In the genomic region with DNA sequence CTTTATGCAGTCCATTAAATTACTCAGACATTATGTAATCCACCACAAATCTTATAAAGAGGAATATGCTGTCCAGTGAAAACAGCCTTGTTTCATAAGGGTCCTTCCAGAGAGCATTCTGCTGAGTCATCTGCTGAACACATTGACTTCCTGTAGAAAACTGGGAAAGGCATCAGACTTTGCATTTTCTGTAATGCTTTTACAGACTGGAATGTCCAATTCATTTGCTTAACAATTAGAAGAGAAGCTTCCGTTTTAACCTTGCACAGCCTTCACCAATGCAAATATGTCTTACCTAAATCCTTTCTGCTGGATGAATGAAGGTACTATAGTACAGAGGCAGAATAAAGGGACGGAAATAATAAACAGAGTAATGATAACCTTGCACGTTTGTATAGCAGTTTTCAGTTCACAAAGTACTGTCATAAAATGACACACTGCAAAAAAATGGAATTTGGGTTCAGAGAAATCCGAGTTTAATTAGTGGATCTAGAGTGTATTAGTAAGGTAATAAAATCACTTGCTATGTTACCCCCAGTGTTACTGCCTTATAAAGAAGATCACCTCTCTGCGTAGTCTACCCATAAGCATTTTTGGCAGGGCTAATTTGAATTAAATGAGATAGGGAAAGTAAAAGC, we compare ENCODE assay signal across 1 cellular context.
TF ChIP-seq lines count a peak whose summit lies in the region.

No MANE protein-coding gene starts in this region.

TF ChIP-seq in HepG2, 621 proteins besides CTCF, POLR2A, EP300 and RAD21 (continued from another document and continues in another):
- TF ChIP-seq, protein P1, sequence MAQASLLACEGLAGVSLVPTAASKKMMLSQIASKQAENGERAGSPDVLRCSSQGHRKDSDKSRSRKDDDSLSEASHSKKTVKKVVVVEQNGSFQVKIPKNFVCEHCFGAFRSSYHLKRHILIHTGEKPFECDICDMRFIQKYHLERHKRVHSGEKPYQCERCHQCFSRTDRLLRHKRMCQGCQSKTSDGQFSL (CRISPR knock-in tag; IDR thresholded peaks at IDR 0.05), result no peak
- TF ChIP-seq HES4 (CRISPR knock-in tag; IDR thresholded peaks at IDR 0.05; ENCODE audit: borderline replicate concordance) (no peak), TBL1XR1 (IDR thresholded peaks at IDR 0.05; ENCODE audit: borderline replicate concordance, low read length, partially characterized antibody) (no peak), KDM4B (CRISPR knock-in tag; IDR thresholded peaks at IDR 0.05) (peak; percentile 17; the same call in 1 of the 2 replicates), RFXANK (CRISPR knock-in tag; IDR thresholded peaks at IDR 0.05) (no peak), ZNF333 (CRISPR knock-in tag; IDR thresholded peaks at IDR 0.05; ENCODE audit: borderline replicate concordance) (no peak), HMG20B (CRISPR knock-in tag; conservative IDR thresholded peaks at IDR 0.05) (no peak), TCF7 (IDR thresholded peaks at IDR 0.05; ENCODE audit: low read depth) (peak; percentile 45; the same call in 1 of the 2 replicates), RARA (CRISPR knock-in tag; IDR thresholded peaks at IDR 0.05) (peak; percentile 45), HNF4G (IDR thresholded peaks at IDR 0.05; ENCODE audit: borderline replicate concordance, low read depth, low read length) (0 out of 2 replicates have a peak, but pooled peaks have one; percentile 23), HNF4G (CRISPR knock-in tag; IDR thresholded peaks at IDR 0.05; ENCODE audit: borderline replicate concordance, low read depth) (no peak; the same call in 1 of the 2 replicates), CBX5 (CRISPR knock-in tag; IDR thresholded peaks at IDR 0.05; ENCODE audit: borderline replicate concordance) (no peak), THAP7 (CRISPR knock-in tag; IDR thresholded peaks at IDR 0.05) (no peak), ZNF749 (CRISPR knock-in tag; IDR thresholded peaks at IDR 0.05; ENCODE audit: borderline replicate concordance) (no peak), ZFAT (CRISPR knock-in tag; conservative IDR thresholded peaks at IDR 0.05) (no peak), RCOR2 (CRISPR knock-in tag; IDR thresholded peaks at IDR 0.05) (0 out of 2 replicates have a peak, but pooled peaks have one; percentile 62), ONECUT2 (CRISPR knock-in tag; IDR thresholded peaks at IDR 0.05) (no peak), POGZ (CRISPR knock-in tag; IDR thresholded peaks at IDR 0.05) (peak; percentile 72), CEBPB (IDR thresholded peaks at IDR 0.05; ENCODE audit: borderline replicate concordance, low read depth, low read length) (peak; percentile 4; the same call in 1 of the 2 replicates), JUNB (CRISPR knock-in tag; IDR thresholded peaks at IDR 0.05; ENCODE audit: borderline replicate concordance) (no peak), ZNF569 (CRISPR knock-in tag; IDR thresholded peaks at IDR 0.05; ENCODE audit: borderline replicate concordance) (no peak), ZNF777 (CRISPR knock-in tag; IDR thresholded peaks at IDR 0.05) (no peak), ESRRA (CRISPR knock-in tag; IDR thresholded peaks at IDR 0.05; ENCODE audit: low read depth) (no peak), ZNF737 (CRISPR knock-in tag; IDR thresholded peaks at IDR 0.05; ENCODE audit: borderline replicate concordance) (no peak), TARDBP (CRISPR knock-in tag; IDR thresholded peaks at IDR 0.05) (peak; percentile 37; the same call in 1 of the 2 replicates), ADNP (CRISPR knock-in tag; IDR thresholded peaks at IDR 0.05) (no peak)
- TF ChIP-seq, protein P2, sequence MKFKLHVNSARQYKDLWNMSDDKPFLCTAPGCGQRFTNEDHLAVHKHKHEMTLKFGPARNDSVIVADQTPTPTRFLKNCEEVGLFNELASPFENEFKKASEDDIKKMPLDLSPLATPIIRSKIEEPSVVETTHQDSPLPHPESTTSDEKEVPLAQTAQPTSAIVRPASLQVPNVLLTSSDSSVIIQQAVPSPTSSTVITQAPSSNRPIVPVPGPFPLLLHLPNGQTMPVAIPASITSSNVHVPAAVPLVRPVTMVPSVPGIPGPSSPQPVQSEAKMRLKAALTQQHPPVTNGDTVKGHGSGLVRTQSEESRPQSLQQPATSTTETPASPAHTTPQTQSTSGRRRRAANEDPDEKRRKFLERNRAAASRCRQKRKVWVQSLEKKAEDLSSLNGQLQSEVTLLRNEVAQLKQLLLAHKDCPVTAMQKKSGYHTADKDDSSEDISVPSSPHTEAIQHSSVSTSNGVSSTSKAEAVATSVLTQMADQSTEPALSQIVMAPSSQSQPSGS (CRISPR knock-in tag; IDR thresholded peaks at IDR 0.05), result peak; percentile 49
- TF ChIP-seq, protein P3, sequence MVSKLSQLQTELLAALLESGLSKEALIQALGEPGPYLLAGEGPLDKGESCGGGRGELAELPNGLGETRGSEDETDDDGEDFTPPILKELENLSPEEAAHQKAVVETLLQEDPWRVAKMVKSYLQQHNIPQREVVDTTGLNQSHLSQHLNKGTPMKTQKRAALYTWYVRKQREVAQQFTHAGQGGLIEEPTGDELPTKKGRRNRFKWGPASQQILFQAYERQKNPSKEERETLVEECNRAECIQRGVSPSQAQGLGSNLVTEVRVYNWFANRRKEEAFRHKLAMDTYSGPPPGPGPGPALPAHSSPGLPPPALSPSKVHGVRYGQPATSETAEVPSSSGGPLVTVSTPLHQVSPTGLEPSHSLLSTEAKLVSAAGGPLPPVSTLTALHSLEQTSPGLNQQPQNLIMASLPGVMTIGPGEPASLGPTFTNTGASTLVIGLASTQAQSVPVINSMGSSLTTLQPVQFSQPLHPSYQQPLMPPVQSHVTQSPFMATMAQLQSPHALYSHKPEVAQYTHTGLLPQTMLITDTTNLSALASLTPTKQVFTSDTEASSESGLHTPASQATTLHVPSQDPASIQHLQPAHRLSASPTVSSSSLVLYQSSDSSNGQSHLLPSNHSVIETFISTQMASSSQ (IDR thresholded peaks at IDR 0.05; ENCODE audit: low read depth), result peak; percentile 51; the same call in 1 of the 2 replicates
- TF ChIP-seq, protein P3 (CRISPR knock-in tag; IDR thresholded peaks at IDR 0.05; ENCODE audit: borderline replicate concordance), result peak; percentile 40; the same call in 1 of the 2 replicates
- TF ChIP-seq, protein P4, sequence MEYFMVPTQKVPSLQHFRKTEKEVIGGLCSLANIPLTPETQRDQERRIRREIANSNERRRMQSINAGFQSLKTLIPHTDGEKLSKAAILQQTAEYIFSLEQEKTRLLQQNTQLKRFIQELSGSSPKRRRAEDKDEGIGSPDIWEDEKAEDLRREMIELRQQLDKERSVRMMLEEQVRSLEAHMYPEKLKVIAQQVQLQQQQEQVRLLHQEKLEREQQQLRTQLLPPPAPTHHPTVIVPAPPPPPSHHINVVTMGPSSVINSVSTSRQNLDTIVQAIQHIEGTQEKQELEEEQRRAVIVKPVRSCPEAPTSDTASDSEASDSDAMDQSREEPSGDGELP (IDR thresholded peaks at IDR 0.05; ENCODE audit: borderline replicate concordance, low read depth), result no peak
- TF ChIP-seq, protein P5, sequence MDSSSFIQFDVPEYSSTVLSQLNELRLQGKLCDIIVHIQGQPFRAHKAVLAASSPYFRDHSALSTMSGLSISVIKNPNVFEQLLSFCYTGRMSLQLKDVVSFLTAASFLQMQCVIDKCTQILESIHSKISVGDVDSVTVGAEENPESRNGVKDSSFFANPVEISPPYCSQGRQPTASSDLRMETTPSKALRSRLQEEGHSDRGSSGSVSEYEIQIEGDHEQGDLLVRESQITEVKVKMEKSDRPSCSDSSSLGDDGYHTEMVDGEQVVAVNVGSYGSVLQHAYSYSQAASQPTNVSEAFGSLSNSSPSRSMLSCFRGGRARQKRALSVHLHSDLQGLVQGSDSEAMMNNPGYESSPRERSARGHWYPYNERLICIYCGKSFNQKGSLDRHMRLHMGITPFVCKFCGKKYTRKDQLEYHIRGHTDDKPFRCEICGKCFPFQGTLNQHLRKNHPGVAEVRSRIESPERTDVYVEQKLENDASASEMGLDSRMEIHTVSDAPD (CRISPR knock-in tag; IDR thresholded peaks at IDR 0.05), result no peak
- TF ChIP-seq, protein P6, sequence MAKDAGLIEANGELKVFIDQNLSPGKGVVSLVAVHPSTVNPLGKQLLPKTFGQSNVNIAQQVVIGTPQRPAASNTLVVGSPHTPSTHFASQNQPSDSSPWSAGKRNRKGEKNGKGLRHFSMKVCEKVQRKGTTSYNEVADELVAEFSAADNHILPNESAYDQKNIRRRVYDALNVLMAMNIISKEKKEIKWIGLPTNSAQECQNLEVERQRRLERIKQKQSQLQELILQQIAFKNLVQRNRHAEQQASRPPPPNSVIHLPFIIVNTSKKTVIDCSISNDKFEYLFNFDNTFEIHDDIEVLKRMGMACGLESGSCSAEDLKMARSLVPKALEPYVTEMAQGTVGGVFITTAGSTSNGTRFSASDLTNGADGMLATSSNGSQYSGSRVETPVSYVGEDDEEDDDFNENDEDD (CRISPR knock-in tag; IDR thresholded peaks at IDR 0.05; ENCODE audit: borderline replicate concordance), result no peak
- TF ChIP-seq, protein P7, sequence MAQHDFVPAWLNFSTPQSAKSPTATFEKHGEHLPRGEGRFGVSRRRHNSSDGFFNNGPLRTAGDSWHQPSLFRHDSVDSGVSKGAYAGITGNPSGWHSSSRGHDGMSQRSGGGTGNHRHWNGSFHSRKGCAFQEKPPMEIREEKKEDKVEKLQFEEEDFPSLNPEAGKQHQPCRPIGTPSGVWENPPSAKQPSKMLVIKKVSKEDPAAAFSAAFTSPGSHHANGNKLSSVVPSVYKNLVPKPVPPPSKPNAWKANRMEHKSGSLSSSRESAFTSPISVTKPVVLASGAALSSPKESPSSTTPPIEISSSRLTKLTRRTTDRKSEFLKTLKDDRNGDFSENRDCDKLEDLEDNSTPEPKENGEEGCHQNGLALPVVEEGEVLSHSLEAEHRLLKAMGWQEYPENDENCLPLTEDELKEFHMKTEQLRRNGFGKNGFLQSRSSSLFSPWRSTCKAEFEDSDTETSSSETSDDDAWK (CRISPR knock-in tag; IDR thresholded peaks at IDR 0.05), result no peak
- TF ChIP-seq, protein P8, sequence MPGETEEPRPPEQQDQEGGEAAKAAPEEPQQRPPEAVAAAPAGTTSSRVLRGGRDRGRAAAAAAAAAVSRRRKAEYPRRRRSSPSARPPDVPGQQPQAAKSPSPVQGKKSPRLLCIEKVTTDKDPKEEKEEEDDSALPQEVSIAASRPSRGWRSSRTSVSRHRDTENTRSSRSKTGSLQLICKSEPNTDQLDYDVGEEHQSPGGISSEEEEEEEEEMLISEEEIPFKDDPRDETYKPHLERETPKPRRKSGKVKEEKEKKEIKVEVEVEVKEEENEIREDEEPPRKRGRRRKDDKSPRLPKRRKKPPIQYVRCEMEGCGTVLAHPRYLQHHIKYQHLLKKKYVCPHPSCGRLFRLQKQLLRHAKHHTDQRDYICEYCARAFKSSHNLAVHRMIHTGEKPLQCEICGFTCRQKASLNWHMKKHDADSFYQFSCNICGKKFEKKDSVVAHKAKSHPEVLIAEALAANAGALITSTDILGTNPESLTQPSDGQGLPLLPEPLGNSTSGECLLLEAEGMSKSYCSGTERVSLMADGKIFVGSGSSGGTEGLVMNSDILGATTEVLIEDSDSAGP (CRISPR knock-in tag; IDR thresholded peaks at IDR 0.05; ENCODE audit: borderline replicate concordance), result no peak
- TF ChIP-seq, protein P9, sequence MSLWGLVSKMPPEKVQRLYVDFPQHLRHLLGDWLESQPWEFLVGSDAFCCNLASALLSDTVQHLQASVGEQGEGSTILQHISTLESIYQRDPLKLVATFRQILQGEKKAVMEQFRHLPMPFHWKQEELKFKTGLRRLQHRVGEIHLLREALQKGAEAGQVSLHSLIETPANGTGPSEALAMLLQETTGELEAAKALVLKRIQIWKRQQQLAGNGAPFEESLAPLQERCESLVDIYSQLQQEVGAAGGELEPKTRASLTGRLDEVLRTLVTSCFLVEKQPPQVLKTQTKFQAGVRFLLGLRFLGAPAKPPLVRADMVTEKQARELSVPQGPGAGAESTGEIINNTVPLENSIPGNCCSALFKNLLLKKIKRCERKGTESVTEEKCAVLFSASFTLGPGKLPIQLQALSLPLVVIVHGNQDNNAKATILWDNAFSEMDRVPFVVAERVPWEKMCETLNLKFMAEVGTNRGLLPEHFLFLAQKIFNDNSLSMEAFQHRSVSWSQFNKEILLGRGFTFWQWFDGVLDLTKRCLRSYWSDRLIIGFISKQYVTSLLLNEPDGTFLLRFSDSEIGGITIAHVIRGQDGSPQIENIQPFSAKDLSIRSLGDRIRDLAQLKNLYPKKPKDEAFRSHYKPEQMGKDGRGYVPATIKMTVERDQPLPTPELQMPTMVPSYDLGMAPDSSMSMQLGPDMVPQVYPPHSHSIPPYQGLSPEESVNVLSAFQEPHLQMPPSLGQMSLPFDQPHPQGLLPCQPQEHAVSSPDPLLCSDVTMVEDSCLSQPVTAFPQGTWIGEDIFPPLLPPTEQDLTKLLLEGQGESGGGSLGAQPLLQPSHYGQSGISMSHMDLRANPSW (CRISPR knock-in tag; IDR thresholded peaks at IDR 0.05; ENCODE audit: borderline replicate concordance), result no peak
- TF ChIP-seq, protein P10, sequence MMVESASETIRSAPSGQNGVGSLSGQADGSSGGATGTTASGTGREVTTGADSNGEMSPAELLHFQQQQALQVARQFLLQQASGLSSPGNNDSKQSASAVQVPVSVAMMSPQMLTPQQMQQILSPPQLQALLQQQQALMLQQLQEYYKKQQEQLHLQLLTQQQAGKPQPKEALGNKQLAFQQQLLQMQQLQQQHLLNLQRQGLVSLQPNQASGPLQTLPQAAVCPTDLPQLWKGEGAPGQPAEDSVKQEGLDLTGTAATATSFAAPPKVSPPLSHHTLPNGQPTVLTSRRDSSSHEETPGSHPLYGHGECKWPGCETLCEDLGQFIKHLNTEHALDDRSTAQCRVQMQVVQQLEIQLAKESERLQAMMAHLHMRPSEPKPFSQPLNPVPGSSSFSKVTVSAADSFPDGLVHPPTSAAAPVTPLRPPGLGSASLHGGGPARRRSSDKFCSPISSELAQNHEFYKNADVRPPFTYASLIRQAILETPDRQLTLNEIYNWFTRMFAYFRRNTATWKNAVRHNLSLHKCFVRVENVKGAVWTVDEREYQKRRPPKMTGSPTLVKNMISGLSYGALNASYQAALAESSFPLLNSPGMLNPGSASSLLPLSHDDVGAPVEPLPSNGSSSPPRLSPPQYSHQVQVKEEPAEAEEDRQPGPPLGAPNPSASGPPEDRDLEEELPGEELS (CRISPR knock-in tag; IDR thresholded peaks at IDR 0.05), result peak; percentile 78
